In genomic region chr7:64902806-64903721, GRCh38 we compare ENCODE assay signal across 8 cellular contexts. TPM values are rescaled to one million over a fixed set of nuclear protein-coding genes. Genes with fewer than 3 reads are reported as not detected.
A peak's percentile ranks its signal among the peaks of the same experiment; 100 is the strongest.
DNase-seq lines count a peak whose midpoint lies in the region; ATAC-seq and TF ChIP-seq lines count a peak whose summit lies in the region.

ZNF273 (plus strand) TSS chr7:64903273; CDS start chr7:64903318, 45 bp downstream.

- no peak for TF ChIP-seq CTCF in ascending aorta (IDR thresholded peaks at IDR 0.05)

- H3K27me3 ChIP-seq in ascending aorta (no peaks in the 10 kb centered on the region), rectal smooth muscle tissue (ENCODE audit: control insufficient read depth, insufficient read depth, low read length) (no peaks in the 10 kb centered on the region), aorta (ENCODE audit: control insufficient read depth in 1 of 2, insufficient read depth in 2 of 2, low read length in 1 of 2) (no peaks in the 10 kb centered on the region)

- H3K4me1 Mint-ChIP-seq in T-helper 17 cell: peaks cover 21% of the 10 kb centered on the region

- H3K9me3 ChIP-seq in T-helper 17 cell (ENCODE audit: control insufficient read depth, low read length, poor library complexity, severe bottlenecking): no peaks in the 10 kb centered on the region
- H3K9me3 ChIP-seq in ascending aorta: no peaks in the 10 kb centered on the region
- H3K9me3 ChIP-seq in aorta (ENCODE audit: control insufficient read depth, low read length): no peaks in the 10 kb centered on the region

- peak within 1 kb of the TSS; percentile 82 to 88 for H3K4me3 ChIP-seq in ascending aorta
- peak within 1 kb of the TSS; percentile 81 for H3K4me3 ChIP-seq in rectal smooth muscle tissue (ENCODE audit: low read length)
- peak within 1 kb of the TSS; percentile 70 to 87 for H3K4me3 ChIP-seq in aorta (ENCODE audit: low read length in 2 of 2)

- peak within 1 kb of the TSS; percentile 54 for H3K9ac ChIP-seq in rectal smooth muscle tissue (ENCODE audit: low read length)

- ATAC-seq in GM18499 (IDR thresholded peaks at IDR 0.05; ENCODE audit: insufficient read depth, unreplicated experiment): peak; percentile 99
- peak; percentile 99 for ATAC-seq in HG02938 (IDR thresholded peaks at IDR 0.05; ENCODE audit: unreplicated experiment)
- ATAC-seq in T-helper 17 cell: peak; percentile 100
- peak; percentile 96 for ATAC-seq in aorta (ENCODE audit: low FRiP score)

- DNase-seq in NCI-H1694 treated with DMSO at 0.1 percent for 48 hours (lab: John Stamatoyannopoulos, UW) (peak; percentile 86), T-helper 17 cell (peak; percentile 68 to 82 (median 82)), ascending aorta (ENCODE audit: low spot score in 2 of 2) (peak; percentile 83 to 96), hepatic stellate cell (ENCODE audit: low spot score) (peak; percentile 84), aorta (peak; percentile 96 to 97)

- H3K4me3 Mint-ChIP-seq in T-helper 17 cell: peak within 1 kb of the TSS; percentile 95

- no peaks in the 10 kb centered on the region for H3K36me3 Mint-ChIP-seq in T-helper 17 cell (ENCODE audit: low read depth)

- H3K36me3 ChIP-seq in ascending aorta: no peaks in the 10 kb centered on the region
- no peaks in the 10 kb centered on the region for H3K36me3 ChIP-seq in rectal smooth muscle tissue (ENCODE audit: control insufficient read depth, insufficient read depth, low read length)
- no peaks in the 10 kb centered on the region for H3K36me3 ChIP-seq in aorta (ENCODE audit: control insufficient read depth in 1 of 2, insufficient read depth in 2 of 2, low read length in 1 of 2)

- H3K4me1 ChIP-seq in ascending aorta (peaks cover 0 to 5% of the 10 kb centered on the region in 2 donors), rectal smooth muscle tissue (ENCODE audit: control insufficient read depth, insufficient read depth, low read length) (no peaks in the 10 kb centered on the region), aorta (ENCODE audit: control insufficient read depth in 1 of 2, insufficient read depth in 2 of 2, low read length in 2 of 2) (no peaks in the 10 kb centered on the region)

- H3K27me3 Mint-ChIP-seq in T-helper 17 cell: no peaks in the 10 kb centered on the region

- H3K27ac Mint-ChIP-seq in T-helper 17 cell: peak within 1 kb of the TSS; percentile 95

- H3K27ac ChIP-seq in ascending aorta (peak within 1 kb of the TSS; percentile 73 to 85), rectal smooth muscle tissue (ENCODE audit: low read depth, low read length) (peak within 1 kb of the TSS; percentile 44), aorta (ENCODE audit: low read depth in 1 of 2, low read length in 2 of 2) (peak within 1 kb of the TSS; percentile 2 to 72)

- intact Hi-C loops in ascending aorta (cut with DNase I): loop anchor here (2.0 to 10.0 kb wide), 5 partner anchors 14 to 586 kb away; partner anchors contain the start of genes ZNF107, ZNF138 and ZNF680
- intact Hi-C loops in aorta (cut with DNase I): loop anchor here in 1 of 2 donors (10.0 kb wide), 1 partner anchor 238 kb away; the partner anchor contains the start of gene ZNF107

- 0 to 1% methylated on average over 33 to 34 of the region's 34 CpGs for WGBS in aorta, 2 donors

RNA-seq across cellular contexts. Expression of gene ZNF273, which starts in this region (rescaled TPM):
- total RNA-seq in T-helper 17 cell (1 to 10 TPM; 5.9 to 6.7 TPM), ascending aorta (1.7 TPM), aorta (10 to 100 TPM in 1 of 2 donors, 1 to 10 TPM in 1; 4.7 to 15.7 TPM)
- 1 to 10 TPM; 1.9 to 5.8 TPM for polyA plus RNA-seq in aorta

Comparison
In these comparisons a context has a peak if more than half of its experiments do, and no peak if none do; other contexts are left out.
1. Peak in every context shown above with its lines: DNase-seq, ATAC-seq, H3K4me3 ChIP-seq and H3K27ac ChIP-seq.